In the genomic region with DNA sequence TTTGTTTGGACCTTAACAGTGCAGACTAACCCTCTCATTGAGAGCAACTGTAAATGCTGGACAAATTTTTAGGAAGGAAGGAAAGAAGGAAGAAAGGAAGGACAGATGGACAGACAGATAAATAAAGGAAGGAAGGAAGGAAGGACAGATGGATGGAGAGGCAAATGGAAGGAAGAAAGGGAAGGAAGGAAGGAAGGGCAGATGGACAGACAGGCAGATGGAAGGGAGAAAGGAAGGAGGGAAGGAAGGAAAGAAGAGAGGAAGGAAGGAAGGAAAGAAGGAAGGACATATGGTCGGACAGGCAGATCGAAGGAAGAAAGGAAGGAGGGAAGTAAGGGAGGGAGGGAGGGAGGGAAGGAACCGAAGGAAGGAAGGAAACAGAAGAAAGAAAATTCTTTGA, we compare ENCODE assay signal across 41 cellular contexts.
"Had no signal": no experiment of that assay in that cellular context is flagged by ENCODE, and none has a peak within 500 bp of the region (broad histone marks: within the 10 kb centered on the region; RNA-seq: fewer than 3 reads in every experiment).

No MANE protein-coding gene starts in this region.

- H3K27me3 Mint-ChIP-seq: activated naive CD4-positive, alpha-beta T cell treated with anti-CD3 and anti-CD28 coated beads, Interleukin-2, amount 10 ng/mL, durations not matched to agents 7 days and 5 days; activated naive CD4-positive, alpha-beta T cell treated with anti-CD3 and anti-CD28 coated beads, Interleukin-2, amount 50 U/mL, for 24 hours; activated naive CD8-positive, alpha-beta T cell treated with anti-CD3 and anti-CD28 coated beads, Interleukin-2, amount 50 U/mL, for 24 hours; activated T-cell treated with anti-CD3 and anti-CD28 coated beads, Interleukin-2, amount 50 U/mL, for 24 hours; central memory CD8-positive, alpha-beta T cell had no signal

- H3K4me3 Mint-ChIP-seq: activated naive CD4-positive, alpha-beta T cell treated with anti-CD3 and anti-CD28 coated beads for 36 hours; activated naive CD4-positive, alpha-beta T cell treated with anti-CD3 and anti-CD28 coated beads, Interleukin-2, amount 10 ng/mL, durations not matched to agents 7 days and 5 days; activated naive CD4-positive, alpha-beta T cell treated with anti-CD3 and anti-CD28 coated beads, Interleukin-2, amount 50 U/mL, for 24 hours; activated naive CD8-positive, alpha-beta T cell; activated naive CD8-positive, alpha-beta T cell treated with anti-CD3 and anti-CD28 coated beads for 36 hours; activated naive CD8-positive, alpha-beta T cell treated with anti-CD3 and anti-CD28 coated beads, Interleukin-2, amount 10 ng/mL, durations not matched to agents 7 days and 5 days; activated naive CD8-positive, alpha-beta T cell treated with anti-CD3 and anti-CD28 coated beads, Interleukin-2, amount 50 U/mL, for 24 hours; activated T-cell treated with anti-CD3 and anti-CD28 coated beads, Interleukin-2, amount 50 U/mL, for 24 hours; activated T-cell treated with anti-CD3 and anti-CD28 coated beads, Interleukin-2, amount 50 U/mL, for 4 hours; activated T-cell treated with anti-CD3 and anti-CD28 coated beads, Interleukin-2, amount 50 U/mL, for 72 hours; activated T-helper 1 cell treated with anti-CD3 and anti-CD28 coated beads, Interleukin-12 subunit alpha, Interleukin-12 subunit beta, Interleukin-2, Interleukin-4 antibody, amounts not matched to agents 30 ng/mL and 10 ng/mL and 1 ng/mL, durations not matched to agents 14 hours and 24 hours and 36 hours; activated T-helper 17 cell treated with anti-CD3 and anti-CD28 coated beads, Interleukin-2, amount 50 U/mL, for 72 hours; brain; central memory CD8-positive, alpha-beta T cell had no signal

- H3K4me1 ChIP-seq: adrenal gland, ascending aorta, body of pancreas, breast epithelium had no signal

- H3K27me3 ChIP-seq: ascending aorta, body of pancreas, brain microvascular endothelial cell, cardiac muscle cell had no signal

- DNase-seq: activated effector memory CD4-positive, alpha-beta T cell treated with anti-CD3 and anti-CD28 coated beads, Interleukin-2, amount 50 U/mL, for 16 hours; activated effector memory CD4-positive, alpha-beta T cell treated with Interleukin-2 at 50 U/mL for 16 hours; activated gamma-delta T cell; activated gamma-delta T cell treated with Interleukin-2 at 50 U/mL for 16 hours; activated naive CD4-positive, alpha-beta T cell; activated naive CD4-positive, alpha-beta T cell treated with anti-CD3 and anti-CD28 coated beads for 36 hours; activated naive CD4-positive, alpha-beta T cell treated with anti-CD3 and anti-CD28 coated beads, Interleukin-2, amount 10 ng/mL, durations not matched to agents 7 days and 5 days; activated naive CD4-positive, alpha-beta T cell treated with anti-CD3 and anti-CD28 coated beads, Interleukin-2, amount 50 U/mL, for 16 hours; activated naive CD4-positive, alpha-beta T cell treated with Interleukin-2 at 50 U/mL for 16 hours; activated naive CD8-positive, alpha-beta T cell treated with anti-CD3 and anti-CD28 coated beads for 36 hours; activated naive CD8-positive, alpha-beta T cell treated with anti-CD3 and anti-CD28 coated beads, Interleukin-2, amount 10 ng/mL, durations not matched to agents 7 days and 5 days; activated naive CD8-positive, alpha-beta T cell treated with anti-CD3 and anti-CD28 coated beads, Interleukin-2, amount 50 U/mL, for 24 hours; activated T-cell treated with anti-CD3 and anti-CD28 coated beads for 4 hours; activated T-cell treated with anti-CD3 and anti-CD28 coated beads, Interleukin-2, amount 50 U/mL, for 1 hour; activated T-cell treated with anti-CD3 and anti-CD28 coated beads, Interleukin-2, amount 50 U/mL, for 24 hours; activated T-cell treated with anti-CD3 and anti-CD28 coated beads, Interleukin-2, amount 50 U/mL, for 4 hours; activated T-cell treated with anti-CD3 and anti-CD28 coated beads, Interleukin-2, amount 50 U/mL, for 48 hours; activated T-cell treated with anti-CD3 and anti-CD28 coated beads, Interleukin-2, amount 50 U/mL, for 72 hours; adrenal gland; amniotic stem cell; amygdala; anterior cingulate cortex; aorta; body of pancreas; brain microvascular endothelial cell; caudate nucleus; central memory CD4-positive, alpha-beta T cell; cerebellar nuclear complex had no signal

- H3K9me3 Mint-ChIP-seq: activated naive CD4-positive, alpha-beta T cell treated with anti-CD3 and anti-CD28 coated beads for 36 hours; activated naive CD4-positive, alpha-beta T cell treated with anti-CD3 and anti-CD28 coated beads, Interleukin-2, amount 10 ng/mL, durations not matched to agents 7 days and 5 days; activated naive CD4-positive, alpha-beta T cell treated with anti-CD3 and anti-CD28 coated beads, Interleukin-2, amount 50 U/mL, for 24 hours; activated naive CD4-positive, alpha-beta T cell treated with anti-CD3 and anti-CD28 coated beads, Interleukin-2, amount 50 U/mL, for 72 hours; activated naive CD8-positive, alpha-beta T cell treated with anti-CD3 and anti-CD28 coated beads for 36 hours; activated naive CD8-positive, alpha-beta T cell treated with anti-CD3 and anti-CD28 coated beads, Interleukin-2, amount 10 ng/mL, durations not matched to agents 7 days and 5 days; activated naive CD8-positive, alpha-beta T cell treated with anti-CD3 and anti-CD28 coated beads, Interleukin-2, amount 50 U/mL, for 24 hours; activated T-cell treated with anti-CD3 and anti-CD28 coated beads, Interleukin-2, amount 50 U/mL, for 24 hours; activated T-cell treated with anti-CD3 and anti-CD28 coated beads, Interleukin-2, amount 50 U/mL, for 4 hours; activated T-cell treated with anti-CD3 and anti-CD28 coated beads, Interleukin-2, amount 50 U/mL, for 72 hours; activated T-helper 1 cell treated with anti-CD3 and anti-CD28 coated beads, Interleukin-12 subunit alpha, Interleukin-12 subunit beta, Interleukin-2, Interleukin-4 antibody, amounts not matched to agents 30 ng/mL and 10 ng/mL and 1 ng/mL, durations not matched to agents 14 hours and 24 hours and 36 hours; activated T-helper 17 cell treated with anti-CD3 and anti-CD28 coated beads, Interleukin-2, amount 50 U/mL, for 72 hours; activated T-helper 2 cell treated with anti-CD3 and anti-CD28 coated beads, Interferon-gamma antibody, Interleukin-2, Interleukin-4, amounts not matched to agents 10 μg/mL and 5 μg/mL and 100 μg/mL, durations not matched to agents 14 hours and 24 hours and 36 hours had no signal

- H3K9me3 ChIP-seq: adrenal gland, ascending aorta, body of pancreas, breast epithelium had no signal

- H3K36me3 ChIP-seq: adrenal gland, ascending aorta, brain microvascular endothelial cell, breast epithelium, cardiac muscle cell had no signal

- FAIRE-seq: astrocyte, bronchial epithelial cell had no signal

- H3K27ac ChIP-seq: adrenal gland, ascending aorta, body of pancreas, brain microvascular endothelial cell, breast epithelium, cardiac muscle cell had no signal

- H3K4me1 Mint-ChIP-seq: activated naive CD4-positive, alpha-beta T cell treated with anti-CD3 and anti-CD28 coated beads, Interleukin-2, amount 10 ng/mL, durations not matched to agents 7 days and 5 days; activated naive CD4-positive, alpha-beta T cell treated with anti-CD3 and anti-CD28 coated beads, Interleukin-2, amount 50 U/mL, for 24 hours; activated naive CD8-positive, alpha-beta T cell treated with anti-CD3 and anti-CD28 coated beads for 36 hours; activated naive CD8-positive, alpha-beta T cell treated with anti-CD3 and anti-CD28 coated beads, Interleukin-2, amount 10 ng/mL, durations not matched to agents 7 days and 5 days; activated naive CD8-positive, alpha-beta T cell treated with anti-CD3 and anti-CD28 coated beads, Interleukin-2, amount 50 U/mL, for 24 hours; activated T-helper 17 cell treated with anti-CD3 and anti-CD28 coated beads, Interleukin-2, amount 50 U/mL, for 72 hours; central memory CD8-positive, alpha-beta T cell had no signal

- H3K27ac Mint-ChIP-seq: activated naive CD4-positive, alpha-beta T cell treated with anti-CD3 and anti-CD28 coated beads for 36 hours; activated naive CD4-positive, alpha-beta T cell treated with anti-CD3 and anti-CD28 coated beads, Interleukin-2, amount 10 ng/mL, durations not matched to agents 7 days and 5 days; activated naive CD4-positive, alpha-beta T cell treated with anti-CD3 and anti-CD28 coated beads, Interleukin-2, amount 50 U/mL, for 24 hours; activated naive CD4-positive, alpha-beta T cell treated with anti-CD3 and anti-CD28 coated beads, Interleukin-2, amount 50 U/mL, for 72 hours; activated naive CD8-positive, alpha-beta T cell; activated naive CD8-positive, alpha-beta T cell treated with anti-CD3 and anti-CD28 coated beads for 36 hours; activated naive CD8-positive, alpha-beta T cell treated with anti-CD3 and anti-CD28 coated beads, Interleukin-2, amount 10 ng/mL, durations not matched to agents 7 days and 5 days; activated naive CD8-positive, alpha-beta T cell treated with anti-CD3 and anti-CD28 coated beads, Interleukin-2, amount 50 U/mL, for 24 hours; activated T-cell treated with anti-CD3 and anti-CD28 coated beads, Interleukin-2, amount 50 U/mL, for 24 hours; activated T-cell treated with anti-CD3 and anti-CD28 coated beads, Interleukin-2, amount 50 U/mL, for 72 hours; activated T-helper 1 cell treated with anti-CD3 and anti-CD28 coated beads, Interleukin-12 subunit alpha, Interleukin-12 subunit beta, Interleukin-2, Interleukin-4 antibody, amounts not matched to agents 30 ng/mL and 10 ng/mL and 1 ng/mL, durations not matched to agents 14 hours and 24 hours and 36 hours; activated T-helper 17 cell treated with anti-CD3 and anti-CD28 coated beads, Interleukin-2, amount 50 U/mL, for 72 hours; activated T-helper 2 cell treated with anti-CD3 and anti-CD28 coated beads, Interferon-gamma antibody, Interleukin-2, Interleukin-4, amounts not matched to agents 10 μg/mL and 5 μg/mL and 100 μg/mL, durations not matched to agents 14 hours and 24 hours and 36 hours; brain had no signal

- H3K36me3 Mint-ChIP-seq: activated naive CD4-positive, alpha-beta T cell treated with anti-CD3 and anti-CD28 coated beads, Interleukin-2, amount 10 ng/mL, durations not matched to agents 7 days and 5 days; activated naive CD4-positive, alpha-beta T cell treated with anti-CD3 and anti-CD28 coated beads, Interleukin-2, amount 50 U/mL, for 24 hours; activated naive CD4-positive, alpha-beta T cell treated with anti-CD3 and anti-CD28 coated beads, Interleukin-2, amount 50 U/mL, for 72 hours; activated naive CD8-positive, alpha-beta T cell; activated naive CD8-positive, alpha-beta T cell treated with anti-CD3 and anti-CD28 coated beads for 36 hours; activated naive CD8-positive, alpha-beta T cell treated with anti-CD3 and anti-CD28 coated beads, Interleukin-2, amount 10 ng/mL, durations not matched to agents 7 days and 5 days; brain had no signal

- H3K4me3 ChIP-seq: adrenal gland, ascending aorta, body of pancreas, breast epithelium, cardiac muscle cell had no signal

- ATAC-seq: activated naive CD4-positive, alpha-beta T cell treated with anti-CD3 and anti-CD28 coated beads, Interleukin-2, amount 50 U/mL, for 72 hours; activated naive CD8-positive, alpha-beta T cell treated with anti-CD3 and anti-CD28 coated beads, Interleukin-2, amount 50 U/mL, for 24 hours; activated T-cell treated with anti-CD3 and anti-CD28 coated beads, Interleukin-2, amount 50 U/mL, for 4 hours; activated T-cell treated with anti-CD3 and anti-CD28 coated beads, Interleukin-2, amount 50 U/mL, for 72 hours; activated T-helper 17 cell treated with anti-CD3 and anti-CD28 coated beads, Interleukin-2, amount 50 U/mL, for 72 hours; body of pancreas had no signal
